In the genomic region with DNA sequence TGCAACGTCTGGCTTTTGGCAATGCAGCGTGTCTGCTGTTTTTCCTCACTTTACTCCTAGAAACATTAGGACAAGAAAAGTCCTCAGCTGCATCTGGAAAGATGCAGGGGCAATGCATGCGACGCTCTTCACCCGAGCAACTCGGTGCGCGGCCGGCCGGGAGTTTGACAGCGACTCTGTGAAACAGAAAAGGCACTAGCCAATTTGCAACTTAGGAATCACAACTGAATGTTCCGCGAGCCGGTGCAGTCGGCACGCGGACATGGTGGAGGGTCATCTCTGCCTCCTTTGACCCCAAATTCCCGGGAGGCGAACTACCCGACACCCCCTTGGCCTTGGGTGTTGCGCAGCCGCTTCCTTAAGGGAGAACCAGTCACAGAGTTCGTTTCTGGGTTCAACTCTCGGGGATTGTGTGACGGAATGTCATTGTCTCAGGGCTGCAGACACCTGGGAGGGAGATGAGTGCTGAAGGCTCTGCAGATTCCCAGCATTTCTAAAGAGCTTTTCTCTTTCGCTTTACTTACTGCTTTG, we compare ENCODE assay signal across 9 cellular contexts. TPM values are rescaled to one million over a fixed set of nuclear protein-coding genes. Genes with fewer than 3 reads are reported as not detected.
DNase-seq lines count a peak whose midpoint lies in the region; ATAC-seq lines count a peak whose summit lies in the region.
"Had no signal": no experiment of that assay in that cellular context is flagged by ENCODE, and none has a peak within 500 bp of the region (broad histone marks: within the 10 kb centered on the region; RNA-seq: fewer than 3 reads in every experiment).

No MANE protein-coding gene starts in this region.

- peaks cover 0 to 5% (median 0%) of the 10 kb centered on the region in 5 donors for H3K9me3 Mint-ChIP-seq in CD8-positive, alpha-beta memory T cell
- H3K9me3 Mint-ChIP-seq in activated naive CD8-positive, alpha-beta T cell (ENCODE audit: low read depth) = no peaks in the 10 kb centered on the region

- peaks cover 4 to 32% (median 8%) of the 10 kb centered on the region in 3 donors for H3K36me3 Mint-ChIP-seq in CD8-positive, alpha-beta memory T cell
- peaks cover 46% of the 10 kb centered on the region for H3K36me3 Mint-ChIP-seq in activated naive CD8-positive, alpha-beta T cell

- CTCF ChIA-PET in CD8-positive, alpha-beta memory T cell (lab: Charles Lee) = no interaction called here

- no peak overlapping the region for H3K27ac ChIP-seq in CD8-positive, alpha-beta memory T cell (ENCODE audit: low read depth, low read length)
- H3K27ac ChIP-seq in muscle layer of duodenum (ENCODE audit: low read length) = no peak overlapping the region

- H3K27ac Mint-ChIP-seq in CD8-positive, alpha-beta memory T cell = peak overlapping the region in 2 of 8 donors; percentile 10 to 35
- H3K27ac Mint-ChIP-seq in activated naive CD8-positive, alpha-beta T cell = peak overlapping the region; percentile 8

- POLR2A ChIA-PET in CD8-positive, alpha-beta memory T cell (lab: Charles Lee) = interaction anchor here (1.5 kb wide), 1 partner anchor 11 kb away, joined by 3 read pairs; no protein-coding TSS in a partner anchor

- H3K9me3 ChIP-seq in CD8-positive, alpha-beta memory T cell (ENCODE audit: low read length) = no peaks in the 10 kb centered on the region
- H3K9me3 ChIP-seq in muscle layer of duodenum (ENCODE audit: control insufficient read depth in 1 of 2, low read length in 2 of 2) = no peaks in the 10 kb centered on the region

- H3K4me3 Mint-ChIP-seq in CD8-positive, alpha-beta memory T cell = peak overlapping the region in 6 of 7 donors; percentile 24 to 84 (median 70)
- H3K4me3 Mint-ChIP-seq in activated naive CD8-positive, alpha-beta T cell = peak overlapping the region; percentile 88

- H3K4me1 Mint-ChIP-seq in CD8-positive, alpha-beta memory T cell = peaks cover 25 to 42% (median 37%) of the 10 kb centered on the region in 3 donors
- H3K4me1 Mint-ChIP-seq in activated naive CD8-positive, alpha-beta T cell (ENCODE audit: low read depth) = peaks cover 46% of the 10 kb centered on the region

- H3K27me3 ChIP-seq in CD8-positive, alpha-beta memory T cell (ENCODE audit: insufficient read depth, low read length, poor library complexity, severe bottlenecking) = peaks cover 24% of the 10 kb centered on the region
- H3K27me3 ChIP-seq in muscle layer of duodenum (ENCODE audit: low read depth, low read length) = peaks cover 33% of the 10 kb centered on the region

- peaks cover 56 to 61% of the 10 kb centered on the region in 2 donors for H3K27me3 Mint-ChIP-seq in CD8-positive, alpha-beta memory T cell
- peaks cover 53% of the 10 kb centered on the region for H3K27me3 Mint-ChIP-seq in activated naive CD8-positive, alpha-beta T cell

- H3K36me3 ChIP-seq in CD8-positive, alpha-beta memory T cell (ENCODE audit: insufficient read depth, low read length) = no peaks in the 10 kb centered on the region
- peaks cover 22 to 25% of the 10 kb centered on the region in 2 donors for H3K36me3 ChIP-seq in muscle layer of duodenum (ENCODE audit: control insufficient read depth in 1 of 2, insufficient read depth in 2 of 2, low read length in 2 of 2)

- no peak overlapping the region for H3K4me3 ChIP-seq in CD8-positive, alpha-beta memory T cell (ENCODE audit: low read length)
- H3K4me3 ChIP-seq in muscle layer of duodenum (ENCODE audit: low read depth in 1 of 2, low read length in 2 of 2) = peak overlapping the region; percentile 56 to 60

- DNase-seq in CD8-positive, alpha-beta memory T cell = peak in 2 of 5 donors; percentile 6 to 31
- DNase-seq in cerebellar nuclear complex (lab: John Stamatoyannopoulos, UW) (no peak), HK-2 (ENCODE audit: unreplicated experiment) (no peak), activated gamma-delta T cell (lab: John Stamatoyannopoulos, UW) (no peak), mucosa of gallbladder (ENCODE audit: low spot score) (no peak)

- H3K4me1 ChIP-seq in CD8-positive, alpha-beta memory T cell (ENCODE audit: insufficient read depth, low read length) = peaks cover 29% of the 10 kb centered on the region
- peaks cover 0 to 27% of the 10 kb centered on the region in 2 donors for H3K4me1 ChIP-seq in muscle layer of duodenum (ENCODE audit: control insufficient read depth in 1 of 2, insufficient read depth in 2 of 2, low read length in 2 of 2)

- ATAC-seq in GM21723 (IDR thresholded peaks at IDR 0.05; ENCODE audit: unreplicated experiment) = peak; percentile 18

RNA-seq across cellular contexts. Expression of a gene that starts 9.8 kb away (rescaled TPM):
- total RNA-seq in CD8-positive, alpha-beta memory T cell = 10 to 100 TPM; 19.7 to 21.9 TPM
- 25.5 TPM for polyA plus RNA-seq in CD8-positive, alpha-beta memory T cell
- 11.9 TPM for total RNA-seq in mucosa of gallbladder
- total RNA-seq: G401 had no signal
